14 cellular contexts compared by ENCODE assay signal in the genomic region with DNA sequence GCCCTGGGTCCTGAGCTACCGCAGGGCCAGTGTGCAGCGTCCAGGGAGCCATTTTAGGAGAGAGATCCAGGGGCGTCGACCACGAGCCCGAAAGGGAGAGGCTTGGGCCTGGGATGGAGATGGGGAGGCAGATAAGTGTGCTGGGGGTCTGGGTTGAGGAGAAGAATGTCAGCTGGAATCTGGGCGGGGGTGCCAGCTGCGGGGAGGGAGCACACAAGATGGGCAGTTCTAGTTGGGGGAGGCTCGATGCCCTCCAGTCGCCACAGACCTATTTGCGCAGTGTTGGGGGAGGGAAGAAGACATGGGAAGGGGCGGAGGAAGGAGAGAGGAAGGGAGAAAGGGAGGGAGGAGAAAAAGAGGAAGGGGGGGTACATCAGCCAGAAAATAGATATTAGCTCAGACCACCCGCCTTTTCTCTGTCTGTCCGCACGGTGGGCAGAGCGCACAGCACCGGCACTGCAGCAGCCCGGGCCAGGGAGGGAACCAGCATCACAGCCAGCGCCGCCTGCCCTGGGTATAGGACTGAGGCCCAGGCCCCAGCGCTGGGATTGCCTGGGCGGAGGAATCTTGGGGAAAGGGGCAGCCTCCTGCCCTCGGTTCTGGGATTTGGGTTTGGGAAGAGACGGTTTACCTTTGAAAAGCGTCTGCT. TPM values are rescaled to one million over a fixed set of nuclear protein-coding genes. Genes with fewer than 3 reads are reported as not detected.
DNase-seq lines count a peak whose midpoint lies in the region; ATAC-seq and TF ChIP-seq lines count a peak whose summit lies in the region.
"Had no signal": no experiment of that assay in that cellular context is flagged by ENCODE, and none has a peak within 500 bp of the region (broad histone marks: within the 10 kb centered on the region; RNA-seq: fewer than 3 reads in every experiment).

No MANE protein-coding gene starts in this region.

- intact Hi-C loops in sciatic nerve (cut with DNase I), result no loop called here

- peaks cover 4% of the 10 kb centered on the region for H3K9me3 Mint-ChIP-seq in T-helper 2 cell treated with Interferon-gamma antibody and Interleukin-4, amounts not matched to agents 5 μg/mL and 100 μg/mL, for 36 hours
- H3K9me3 Mint-ChIP-seq: activated CD4-positive, alpha-beta memory T cell treated with anti-CD3 and anti-CD28 coated beads for 36 hours had no signal

- peaks cover 3% of the 10 kb centered on the region for H3K36me3 Mint-ChIP-seq in T-helper 2 cell treated with Interferon-gamma antibody and Interleukin-4, amounts not matched to agents 5 μg/mL and 100 μg/mL, for 36 hours (ENCODE audit: low read depth)

- DNase-seq in T-helper 2 cell treated with Interferon-gamma antibody and Interleukin-4, amounts not matched to agents 5 μg/mL and 100 μg/mL, for 36 hours (ENCODE audit: low spot score), result no peak
- DNase-seq in T-helper 2 cell (no peak), M059J (ENCODE audit: low read depth) (peak; percentile 51), epithelial cell of proximal tubule (ENCODE audit: low read depth) (no peak), sciatic nerve (ENCODE audit: low spot score) (no peak), NCI-H526 (lab: John Stamatoyannopoulos, UW) (no peak), NCI-H446 treated with DMSO at 0.1 percent for 48 hours (lab: John Stamatoyannopoulos, UW) (no peak)
- DNase-seq: activated CD4-positive, alpha-beta memory T cell treated with anti-CD3 and anti-CD28 coated beads for 36 hours; adrenal gland; DMS79; thyroid gland had no signal

- H3K27me3 Mint-ChIP-seq in T-helper 2 cell treated with Interferon-gamma antibody and Interleukin-4, amounts not matched to agents 5 μg/mL and 100 μg/mL, for 36 hours (ENCODE audit: low read depth), result peaks cover 85% of the 10 kb centered on the region

- peaks cover 5% of the 10 kb centered on the region for H3K4me1 Mint-ChIP-seq in T-helper 2 cell treated with Interferon-gamma antibody and Interleukin-4, amounts not matched to agents 5 μg/mL and 100 μg/mL, for 36 hours (ENCODE audit: low read depth)

- ATAC-seq in sciatic nerve (peak; percentile 9), GM21390 (IDR thresholded peaks at IDR 0.05; ENCODE audit: unreplicated experiment) (no peak)

- no peak overlapping the region for H3K4me3 Mint-ChIP-seq in T-helper 2 cell treated with Interferon-gamma antibody and Interleukin-4, amounts not matched to agents 5 μg/mL and 100 μg/mL, for 36 hours
- H3K4me3 Mint-ChIP-seq: activated CD4-positive, alpha-beta memory T cell treated with anti-CD3 and anti-CD28 coated beads for 36 hours had no signal

- TF ChIP-seq CTCF in epithelial cell of proximal tubule (conservative IDR thresholded peaks at IDR 0.05; ENCODE audit: low read depth, low read length), result no peak

- peak overlapping the region; percentile 73 for H3K27ac Mint-ChIP-seq in T-helper 2 cell treated with Interferon-gamma antibody and Interleukin-4, amounts not matched to agents 5 μg/mL and 100 μg/mL, for 36 hours
- H3K27ac Mint-ChIP-seq: activated CD4-positive, alpha-beta memory T cell treated with anti-CD3 and anti-CD28 coated beads for 36 hours had no signal

- peak overlapping the region; percentile 49 for H3K4me3 ChIP-seq in epithelial cell of proximal tubule (ENCODE audit: low read depth, low read length)
- H3K4me3 ChIP-seq: adrenal gland, thyroid gland had no signal

RNA-seq across cellular contexts. Expression of a gene that starts 1.9 kb away (rescaled TPM):
- 14.3 and 16.9 TPM in 2 replicates for total RNA-seq in M059J (2014; rRNA removed; shearing (Covaris generic))
- total RNA-seq in epithelial cell of proximal tubule (17.5 and 25.1 TPM in 2 replicates), sciatic nerve (0.40 TPM)
- total RNA-seq: activated CD4-positive, alpha-beta memory T cell treated with anti-CD3 and anti-CD28 coated beads for 36 hours; adrenal gland; pulmonary artery endothelial cell; thyroid gland had no signal

RNA-seq across cellular contexts. Expression of a gene that starts 5.6 kb away (rescaled TPM):
- total RNA-seq in M059J (2014; rRNA removed; shearing (Covaris generic)), result 0.12 TPM in 1 of 2 replicates, not detected in the other
- total RNA-seq in epithelial cell of proximal tubule (not detected in 2 replicates), sciatic nerve (not detected)
- total RNA-seq: activated CD4-positive, alpha-beta memory T cell treated with anti-CD3 and anti-CD28 coated beads for 36 hours; adrenal gland; glomerular endothelial cell; pulmonary artery endothelial cell; thyroid gland had no signal

RNA-seq across cellular contexts. Expression of a gene that starts 11.4 kb away (rescaled TPM):
- 9.3 and 15.0 TPM in 2 replicates for total RNA-seq in M059J (2014; rRNA removed; shearing (Covaris generic))
- total RNA-seq in epithelial cell of proximal tubule (14.3 and 18.8 TPM in 2 replicates), sciatic nerve (1.9 TPM)
- total RNA-seq: activated CD4-positive, alpha-beta memory T cell treated with anti-CD3 and anti-CD28 coated beads for 36 hours; pulmonary artery endothelial cell had no signal

RNA-seq across cellular contexts. Expression of a gene that starts 12.7 kb away (rescaled TPM):
- 2.1 and 3.6 TPM in 2 replicates for total RNA-seq in M059J (2014; rRNA removed; shearing (Covaris generic))
- total RNA-seq in epithelial cell of proximal tubule (not detected in 2 replicates), sciatic nerve (not detected)
- total RNA-seq: activated CD4-positive, alpha-beta memory T cell treated with anti-CD3 and anti-CD28 coated beads for 36 hours; adrenal gland; glomerular endothelial cell; pulmonary artery endothelial cell; thyroid gland had no signal

RNA-seq across cellular contexts. Expression of a gene that starts 17.3 kb away (rescaled TPM):
- 0.57 and 0.86 TPM in 2 replicates for total RNA-seq in M059J (2014; rRNA removed; shearing (Covaris generic))
- total RNA-seq in epithelial cell of proximal tubule, result 9.8 and 11.5 TPM in 2 replicates
- 4.9 TPM for total RNA-seq in sciatic nerve
- total RNA-seq: activated CD4-positive, alpha-beta memory T cell treated with anti-CD3 and anti-CD28 coated beads for 36 hours; pulmonary artery endothelial cell had no signal

Comparison
In these comparisons a context has a peak if more than half of its experiments do, and no peak if none do; other contexts are left out.
1. RNA of a gene that starts 1.9 kb away (total RNA-seq): 17.5 to 25.1 TPM in epithelial cell of proximal tubule and 14.3 to 16.9 TPM in M059J; 0.40 TPM in sciatic nerve (single experiment); every median in the first group is over 10 times any median in the second.